ENCODE assay signal across 12 cellular contexts in the genomic region with DNA sequence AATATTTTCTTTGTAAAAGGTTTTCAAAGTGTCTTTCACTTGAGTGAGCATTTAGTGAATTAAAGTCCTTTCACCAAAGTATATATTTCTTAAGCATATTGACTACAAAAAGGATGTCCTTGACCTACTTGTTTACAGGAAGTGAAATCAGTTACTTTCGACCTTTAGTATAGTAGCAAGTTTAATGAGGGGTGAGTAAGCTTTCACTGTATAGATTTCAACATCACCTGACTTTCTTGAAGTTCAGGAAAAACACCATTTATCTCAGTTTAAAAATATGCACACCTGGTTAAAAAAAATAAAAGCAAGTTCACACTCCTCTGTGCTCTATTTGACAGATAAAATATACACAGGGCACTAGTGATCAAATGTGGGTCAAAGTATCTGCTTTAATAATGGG.
DNase-seq lines count a peak whose midpoint lies in the region; ATAC-seq and TF ChIP-seq lines count a peak whose summit lies in the region.
"Had no signal": no experiment of that assay in that cellular context is flagged by ENCODE, and none has a peak within 500 bp of the region (broad histone marks: within the 10 kb centered on the region; RNA-seq: fewer than 3 reads in every experiment).

No MANE protein-coding gene starts in this region.

- H3K9me3 ChIP-seq in mammary epithelial cell (replicated peaks; ENCODE audit: insufficient read depth, low read length), result no peaks in the 10 kb centered on the region

- no peaks in the 10 kb centered on the region for H4K20me1 ChIP-seq in mammary epithelial cell (ENCODE audit: insufficient read depth, low read length)

- no peaks in the 10 kb centered on the region for H3K36me3 ChIP-seq in mammary epithelial cell (ENCODE audit: insufficient read depth, low read length)

- ATAC-seq in GM18502 (IDR thresholded peaks at IDR 0.05; ENCODE audit: poor library complexity, unreplicated experiment), result peak; percentile 75
- ATAC-seq in GM21390 (IDR thresholded peaks at IDR 0.05; ENCODE audit: unreplicated experiment), result peak; percentile 73
- ATAC-seq in HG03196 (IDR thresholded peaks at IDR 0.05; ENCODE audit: unreplicated experiment), result peak; percentile 76
- ATAC-seq: activated CD4-positive, CD25-positive, alpha-beta regulatory T cell treated with anti-CD3 and anti-CD28 coated beads, Interleukin-2, amount 50 U/mL, for 24 hours had no signal

- H3K4me1 Mint-ChIP-seq in T-helper 2 cell treated with Interferon-gamma antibody and Interleukin-4, amounts not matched to agents 5 μg/mL and 100 μg/mL, for 36 hours (ENCODE audit: low read depth), result no peaks in the 10 kb centered on the region

- dilution Hi-C loops in mammary epithelial cell (cut with HindIII; ENCODE audit: low sequenced_read_pairs), result no loop called here

- DNase-seq in mammary epithelial cell (peak; percentile 26), NCI-H345 (lab: John Stamatoyannopoulos, UW) (no peak), cortex of kidney (lab: John Stamatoyannopoulos, UW) (no peak), substantia nigra (lab: John Stamatoyannopoulos, UW) (no peak)
- no peak for DNase-seq in T-helper 2 cell treated with Interferon-gamma antibody and Interleukin-4, amounts not matched to agents 5 μg/mL and 100 μg/mL, for 36 hours (ENCODE audit: low spot score)
- DNase-seq: nucleus accumbens had no signal

- no TSS peak for BruUV-seq in mammary epithelial cell (replicated peaks; lab: Mats Ljungman, UMichigan)

- no peaks in the 10 kb centered on the region for H3K36me3 Mint-ChIP-seq in T-helper 2 cell treated with Interferon-gamma antibody and Interleukin-4, amounts not matched to agents 5 μg/mL and 100 μg/mL, for 36 hours (ENCODE audit: low read depth)

- TF ChIP-seq CTCF in mammary epithelial cell (conservative IDR thresholded peaks at IDR 0.05 in 1 of 2, IDR thresholded peaks at IDR 0.05 in 1 of 2; ENCODE audit: extremely low read depth in 1 of 2, insufficient read depth in 1 of 2, low read depth in 1 of 2, low read length in 2 of 2), result no peak

- H3K9ac ChIP-seq in mammary epithelial cell (ENCODE audit: insufficient read depth, low read length), result no peak overlapping the region

- in situ Hi-C loops in mammary epithelial cell (cut with MboI; ENCODE audit: low sequenced_read_pairs in 2 of 2), result no loop called here

- no peak overlapping the region for H3K4me3 ChIP-seq in mammary epithelial cell (replicated peaks in 1 of 3; ENCODE audit: insufficient read depth in 1 of 3, low read depth in 2 of 3, low read length in 3 of 3)
- H3K4me3 ChIP-seq: lung had no signal

- 18% methylated on average over 1 of the region's 1 CpG for WGBS in mammary epithelial cell (ENCODE audit: low coverage, missing lambda C conversion rate)

- H3K27ac ChIP-seq in mammary epithelial cell (ENCODE audit: insufficient read depth, low read depth, low read length) (no peak overlapping the region), substantia nigra (ENCODE audit: low read depth, low read length, poor library complexity, severe bottlenecking) (no peak overlapping the region)

- H3K79me2 ChIP-seq in mammary epithelial cell (ENCODE audit: insufficient read depth, low read length), result no peaks in the 10 kb centered on the region

- no peaks in the 10 kb centered on the region for H3K27me3 Mint-ChIP-seq in T-helper 2 cell treated with Interferon-gamma antibody and Interleukin-4, amounts not matched to agents 5 μg/mL and 100 μg/mL, for 36 hours (ENCODE audit: low read depth)

- no peak overlapping the region for H3K4me3 Mint-ChIP-seq in T-helper 2 cell treated with Interferon-gamma antibody and Interleukin-4, amounts not matched to agents 5 μg/mL and 100 μg/mL, for 36 hours
- H3K4me3 Mint-ChIP-seq: activated T-helper 1 cell treated with anti-CD3 and anti-CD28 coated beads, Interleukin-12 subunit alpha, Interleukin-12 subunit beta, Interleukin-2, Interleukin-4 antibody, amounts not matched to agents 30 ng/mL and 10 ng/mL and 1 ng/mL, durations not matched to agents 14 hours and 24 hours and 36 hours had no signal

- intact Hi-C loops in mammary epithelial cell (cut with micrococcal nuclease), result no loop called here

- H3K27ac Mint-ChIP-seq in T-helper 2 cell treated with Interferon-gamma antibody and Interleukin-4, amounts not matched to agents 5 μg/mL and 100 μg/mL, for 36 hours, result no peak overlapping the region
- H3K27ac Mint-ChIP-seq: activated T-helper 1 cell treated with anti-CD3 and anti-CD28 coated beads, Interleukin-12 subunit alpha, Interleukin-12 subunit beta, Interleukin-2, Interleukin-4 antibody, amounts not matched to agents 30 ng/mL and 10 ng/mL and 1 ng/mL, durations not matched to agents 14 hours and 24 hours and 36 hours had no signal

- H3K27me3 ChIP-seq in mammary epithelial cell (ENCODE audit: insufficient read depth, low read length), result no peaks in the 10 kb centered on the region

- no peaks in the 10 kb centered on the region for H3K4me1 ChIP-seq in mammary epithelial cell (ENCODE audit: insufficient read depth, low read length)

- no peak overlapping the region for H2AFZ ChIP-seq in mammary epithelial cell (ENCODE audit: low read depth, low read length)

- no peak overlapping the region for H3K4me2 ChIP-seq in mammary epithelial cell (ENCODE audit: insufficient read depth, low read depth, low read length)

- CTCF ChIA-PET in mammary epithelial cell (lab: Charles Lee; ENCODE audit: low non-redundant PET), result no interaction called here

- no peaks in the 10 kb centered on the region for H3K9me3 Mint-ChIP-seq in T-helper 2 cell treated with Interferon-gamma antibody and Interleukin-4, amounts not matched to agents 5 μg/mL and 100 μg/mL, for 36 hours
- H3K9me3 Mint-ChIP-seq: activated T-helper 1 cell treated with anti-CD3 and anti-CD28 coated beads, Interleukin-12 subunit alpha, Interleukin-12 subunit beta, Interleukin-2, Interleukin-4 antibody, amounts not matched to agents 30 ng/mL and 10 ng/mL and 1 ng/mL, durations not matched to agents 14 hours and 24 hours and 36 hours had no signal
